ENCODE assay signal across 9 cellular contexts in the genomic region with DNA sequence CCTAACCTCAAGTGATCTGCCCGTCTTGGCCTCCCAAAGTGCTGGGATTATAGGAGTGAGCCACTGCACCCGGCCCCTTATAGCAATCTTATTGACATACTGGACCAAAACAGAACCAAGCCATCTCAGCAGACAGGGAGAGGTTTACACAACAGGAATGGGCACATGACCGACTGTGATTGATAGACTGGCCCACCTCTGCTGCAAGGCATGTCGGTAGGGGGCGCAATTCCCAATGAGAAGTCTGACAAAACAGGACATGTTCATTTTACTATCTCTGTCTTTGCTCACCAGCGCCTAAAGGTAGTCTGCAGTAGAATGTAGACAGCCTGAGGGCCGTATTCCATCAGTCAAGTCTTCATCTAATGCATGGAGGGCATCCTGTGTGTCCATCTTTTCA. TPM values are rescaled to one million over a fixed set of nuclear protein-coding genes. Genes with fewer than 3 reads are reported as not detected.
DNase-seq lines count a peak whose midpoint lies in the region; ATAC-seq and TF ChIP-seq lines count a peak whose summit lies in the region.
"Had no signal": no experiment of that assay in that cellular context is flagged by ENCODE, and none has a peak within 500 bp of the region (broad histone marks: within the 10 kb centered on the region; RNA-seq: fewer than 3 reads in every experiment).

No MANE protein-coding gene starts in this region.

- no peaks in the 10 kb centered on the region for H3K36me3 Mint-ChIP-seq in activated CD4-positive, alpha-beta T cell treated with anti-CD3 and anti-CD28 coated beads for 36 hours (ENCODE audit: low read depth)

- peak; percentile 72 for ATAC-seq in activated CD4-positive, alpha-beta T cell treated with anti-CD3 and anti-CD28 coated beads for 36 hours

- peak; percentile 59 for TF ChIP-seq CTCF in HL-60 (IDR thresholded peaks at IDR 0.05; ENCODE audit: insufficient read depth, low read length)

- POLR2A ChIA-PET in activated CD4-positive, alpha-beta T cell treated with anti-CD3 and anti-CD28 coated beads for 36 hours (lab: Charles Lee), result interaction anchor here (0.6 kb wide), 1 partner anchor 246 kb away, joined by 5 read pairs; no protein-coding TSS in a partner anchor

- CTCF ChIA-PET in activated CD4-positive, alpha-beta T cell treated with anti-CD3 and anti-CD28 coated beads for 36 hours (lab: Charles Lee), result interaction anchor here (0.7 to 1.5 kb wide), 5 partner anchors 9 to 157 kb away, joined by 3 to 4 read pairs (median 4); no protein-coding TSS in a partner anchor

- H3K27ac ChIP-seq in HL-60 (replicated peaks), result no peak overlapping the region

- no peak overlapping the region for H3K4me3 Mint-ChIP-seq in activated CD4-positive, alpha-beta T cell treated with anti-CD3 and anti-CD28 coated beads for 36 hours

- DNase-seq in NCI-H748 (lab: John Stamatoyannopoulos, UW; ENCODE audit: unreplicated experiment) (peak; percentile 55), NCI-H748 treated with DMSO at 0.1 percent for 48 hours (lab: John Stamatoyannopoulos, UW) (no peak), HL-60 (ENCODE audit: low read depth in 1 of 2, low spot score in 1 of 2) (peak in 1 of 2 experiments; percentile 66), fibroblast of the conjunctiva (ENCODE audit: low read depth) (peak; percentile 9), hepatic stellate cell (ENCODE audit: low spot score) (no peak), posterior vena cava (ENCODE audit: low spot score) (no peak)
- peak; percentile 79 for DNase-seq in activated CD4-positive, alpha-beta T cell treated with anti-CD3 and anti-CD28 coated beads for 36 hours
- DNase-seq in stimulated activated CD8-positive, alpha-beta memory T cell treated with anti-CD3 and anti-CD28 coated beads, Interleukin-4, amount 100 ng/mL, for 24 hours (ENCODE audit: low read depth), result peak; percentile 33

- H3K4me1 Mint-ChIP-seq in activated CD4-positive, alpha-beta T cell treated with anti-CD3 and anti-CD28 coated beads for 36 hours, result no peaks in the 10 kb centered on the region

- H3K27me3 ChIP-seq in HL-60 (ENCODE audit: insufficient read depth, poor library complexity, severe bottlenecking), result peaks cover 27% of the 10 kb centered on the region

- intact Hi-C loops in activated CD4-positive, alpha-beta T cell treated with anti-CD3 and anti-CD28 coated beads for 36 hours (cut with DNase I, micrococcal nuclease), result loop anchor here in 1 of 2 experiments (1.0 kb wide), 1 partner anchor 521 kb away; no protein-coding TSS in a partner anchor
- intact Hi-C loops in posterior vena cava (cut with DNase I), result no loop called here

- H3K4me3 ChIP-seq in HL-60 (replicated peaks; ENCODE audit: insufficient read depth, low read length), result no peak overlapping the region

- no peaks in the 10 kb centered on the region for H3K9me3 Mint-ChIP-seq in activated CD4-positive, alpha-beta T cell treated with anti-CD3 and anti-CD28 coated beads for 36 hours (ENCODE audit: low read depth)

- H3K27me3 Mint-ChIP-seq in activated CD4-positive, alpha-beta T cell treated with anti-CD3 and anti-CD28 coated beads for 36 hours, result peaks cover 44% of the 10 kb centered on the region

- no peak overlapping the region for H3K27ac Mint-ChIP-seq in activated CD4-positive, alpha-beta T cell treated with anti-CD3 and anti-CD28 coated beads for 36 hours

RNA-seq across cellular contexts. Expression of gene LYPD6B, which starts 2.0 kb away (rescaled TPM):
- not detected for total RNA-seq in activated CD4-positive, alpha-beta T cell treated with anti-CD3 and anti-CD28 coated beads for 36 hours
- total RNA-seq in posterior vena cava, result not detected
- total RNA-seq: subcutaneous adipose tissue had no signal

Comparison
In these comparisons a context has a peak if more than half of its experiments do, and no peak if none do; other contexts are left out.
1. DNase-seq: peak in NCI-H748 (single experiment), activated CD4-positive, alpha-beta T cell treated with anti-CD3 and anti-CD28 coated beads for 36 hours (single experiment), fibroblast of the conjunctiva (single experiment) and stimulated activated CD8-positive, alpha-beta memory T cell treated with anti-CD3 and anti-CD28 coated beads, Interleukin-4, amount 100 ng/mL, for 24 hours (single experiment); none in NCI-H748 treated with DMSO at 0.1 percent for 48 hours (single experiment), hepatic stellate cell (single experiment) and posterior vena cava (single experiment).